ENCODE assay signal across 9 cellular contexts in the genomic region with DNA sequence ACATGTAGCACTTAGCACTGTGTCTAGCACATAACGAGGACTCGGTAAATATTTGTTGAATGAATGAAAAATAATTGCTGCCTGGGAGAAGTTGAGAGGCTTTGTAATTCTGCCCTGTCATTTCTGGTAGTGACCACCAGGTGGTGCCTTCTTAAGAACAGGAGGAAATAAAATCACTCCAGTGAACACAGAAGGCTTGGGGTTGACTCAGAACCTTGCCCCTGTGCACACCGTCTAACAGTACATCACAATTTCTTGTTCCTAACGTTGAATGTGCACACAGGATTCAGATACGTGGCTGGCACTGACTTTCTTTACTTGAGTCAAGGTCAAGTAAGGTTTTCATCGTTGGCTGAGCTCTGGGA.
DNase-seq lines count a peak whose midpoint lies in the region; ATAC-seq and TF ChIP-seq lines count a peak whose summit lies in the region.
"Had no signal": no experiment of that assay in that cellular context is flagged by ENCODE, and none has a peak within 500 bp of the region (broad histone marks: within the 10 kb centered on the region; RNA-seq: fewer than 3 reads in every experiment).

No MANE protein-coding gene starts in this region.

- peaks cover 4% of the 10 kb centered on the region for H3K4me1 Mint-ChIP-seq in type B pancreatic cell (ENCODE audit: unreplicated experiment)

- H3K9me3 Mint-ChIP-seq in type B pancreatic cell, result no peaks in the 10 kb centered on the region

- intact Hi-C loops in body of pancreas (cut with DNase I), result loop anchor here (5.0 kb wide), 1 partner anchor 268 kb away; no protein-coding TSS in a partner anchor

- no peak overlapping the region for H3K4me3 Mint-ChIP-seq in type B pancreatic cell

- peak; percentile 12 for DNase-seq in COR-L47 (lab: John Stamatoyannopoulos, UW)
- peak; percentile 64 for DNase-seq in HT1080 (ENCODE audit: low read depth)
- peak; percentile 40 to 51 (median 42) for DNase-seq in body of pancreas
- peak; percentile 30 for DNase-seq in medulla oblongata (ENCODE audit: extremely low spot score)
- DNase-seq in type B pancreatic cell (ENCODE audit: extremely low spot score, unreplicated experiment), result no peak

- ATAC-seq in SK-N-SH treated with all-trans-retinoic acid at 6 μM for 48 hours (peak; percentile 51; the same call in 2 of the 3 replicates), body of pancreas (peak; percentile 62), HG03342 (IDR thresholded peaks at IDR 0.05; ENCODE audit: unreplicated experiment) (no peak), HG02678 (IDR thresholded peaks at IDR 0.05; ENCODE audit: unreplicated experiment) (no peak)

- TF ChIP-seq CTCF in body of pancreas (IDR thresholded peaks at IDR 0.05) (peak; percentile 26 to 64 (median 55)), type B pancreatic cell (conservative IDR thresholded peaks at IDR 0.05) (peak; percentile 79)

- no peaks in the 10 kb centered on the region for H3K36me3 ChIP-seq in body of pancreas (replicated peaks in 1 of 2; ENCODE audit: insufficient read depth in 1 of 2, low read depth in 2 of 2)
- H3K36me3 ChIP-seq: neutrophil had no signal

- no peak overlapping the region for H3K4me3 ChIP-seq in body of pancreas

- peak overlapping the region; percentile 31 for H3K27ac Mint-ChIP-seq in type B pancreatic cell

- H3K4me1 ChIP-seq in body of pancreas, result no peaks in the 10 kb centered on the region

- no peaks in the 10 kb centered on the region for H3K27me3 ChIP-seq in body of pancreas
- H3K27me3 ChIP-seq: neutrophil had no signal

- no peak for TF ChIP-seq POLR2A in body of pancreas (IDR thresholded peaks at IDR 0.05)

- 6 to 15% methylated on average over 6 of the region's 6 CpGs for WGBS in body of pancreas, 2 donors

- H3K9me3 ChIP-seq in body of pancreas, result no peaks in the 10 kb centered on the region
- H3K9me3 ChIP-seq: neutrophil had no signal

- no peaks in the 10 kb centered on the region for H3K36me3 Mint-ChIP-seq in type B pancreatic cell

- no peak overlapping the region for H3K27ac ChIP-seq in body of pancreas
- H3K27ac ChIP-seq: neutrophil had no signal

- H3K27me3 Mint-ChIP-seq in type B pancreatic cell, result peaks cover 18% of the 10 kb centered on the region

TF ChIP-seq in SK-N-SH treated with all-trans-retinoic acid at 6 μM for 48 hours, 23 proteins besides CTCF, POLR2A, EP300 and RAD21:
- no peak for TF ChIP-seq TCF4 (CRISPR knock-in tag; IDR thresholded peaks at IDR 0.05; ENCODE audit: borderline replicate concordance)
- TF ChIP-seq PPARA (CRISPR knock-in tag; IDR thresholded peaks at IDR 0.05; ENCODE audit: borderline replicate concordance), result no peak
- no peak for TF ChIP-seq CSRNP3 (CRISPR knock-in tag; IDR thresholded peaks at IDR 0.05)
- no peak for TF ChIP-seq ESRRG (CRISPR knock-in tag; IDR thresholded peaks at IDR 0.05)
- TF ChIP-seq RARB (CRISPR knock-in tag; IDR thresholded peaks at IDR 0.05), result no peak
- TF ChIP-seq SNAI2 (CRISPR knock-in tag; IDR thresholded peaks at IDR 0.05), result no peak
- TF ChIP-seq CSDC2 (CRISPR knock-in tag; IDR thresholded peaks at IDR 0.05), result no peak
- no peak for TF ChIP-seq ZNF70 (CRISPR knock-in tag; IDR thresholded peaks at IDR 0.05)
- no peak for TF ChIP-seq ZFP3 (CRISPR knock-in tag; IDR thresholded peaks at IDR 0.05)
- TF ChIP-seq, protein P1, sequence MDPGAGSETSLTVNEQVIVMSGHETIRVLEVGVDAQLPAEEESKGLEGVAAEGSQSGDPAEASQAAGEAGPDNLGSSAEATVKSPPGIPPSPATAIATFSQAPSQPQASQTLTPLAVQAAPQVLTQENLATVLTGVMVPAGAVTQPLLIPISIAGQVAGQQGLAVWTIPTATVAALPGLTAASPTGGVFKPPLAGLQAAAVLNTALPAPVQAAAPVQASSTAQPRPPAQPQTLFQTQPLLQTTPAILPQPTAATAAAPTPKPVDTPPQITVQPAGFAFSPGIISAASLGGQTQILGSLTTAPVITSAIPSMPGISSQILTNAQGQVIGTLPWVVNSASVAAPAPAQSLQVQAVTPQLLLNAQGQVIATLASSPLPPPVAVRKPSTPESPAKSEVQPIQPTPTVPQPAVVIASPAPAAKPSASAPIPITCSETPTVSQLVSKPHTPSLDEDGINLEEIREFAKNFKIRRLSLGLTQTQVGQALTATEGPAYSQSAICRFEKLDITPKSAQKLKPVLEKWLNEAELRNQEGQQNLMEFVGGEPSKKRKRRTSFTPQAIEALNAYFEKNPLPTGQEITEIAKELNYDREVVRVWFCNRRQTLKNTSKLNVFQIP (CRISPR knock-in tag; IDR thresholded peaks at IDR 0.05; ENCODE audit: borderline replicate concordance, low read depth), result no peak
- TF ChIP-seq OSR1 (CRISPR knock-in tag; IDR thresholded peaks at IDR 0.05), result no peak
- TF ChIP-seq PATZ1 (CRISPR knock-in tag; IDR thresholded peaks at IDR 0.05; ENCODE audit: borderline replicate concordance), result no peak
- TF ChIP-seq ISL1 (CRISPR knock-in tag; IDR thresholded peaks at IDR 0.05), result no peak
- no peak for TF ChIP-seq ZNF565 (CRISPR knock-in tag; conservative IDR thresholded peaks at IDR 0.05; ENCODE audit: low read depth)
- no peak for TF ChIP-seq TOX (CRISPR knock-in tag; IDR thresholded peaks at IDR 0.05; ENCODE audit: borderline replicate concordance)
- TF ChIP-seq, protein P2, sequence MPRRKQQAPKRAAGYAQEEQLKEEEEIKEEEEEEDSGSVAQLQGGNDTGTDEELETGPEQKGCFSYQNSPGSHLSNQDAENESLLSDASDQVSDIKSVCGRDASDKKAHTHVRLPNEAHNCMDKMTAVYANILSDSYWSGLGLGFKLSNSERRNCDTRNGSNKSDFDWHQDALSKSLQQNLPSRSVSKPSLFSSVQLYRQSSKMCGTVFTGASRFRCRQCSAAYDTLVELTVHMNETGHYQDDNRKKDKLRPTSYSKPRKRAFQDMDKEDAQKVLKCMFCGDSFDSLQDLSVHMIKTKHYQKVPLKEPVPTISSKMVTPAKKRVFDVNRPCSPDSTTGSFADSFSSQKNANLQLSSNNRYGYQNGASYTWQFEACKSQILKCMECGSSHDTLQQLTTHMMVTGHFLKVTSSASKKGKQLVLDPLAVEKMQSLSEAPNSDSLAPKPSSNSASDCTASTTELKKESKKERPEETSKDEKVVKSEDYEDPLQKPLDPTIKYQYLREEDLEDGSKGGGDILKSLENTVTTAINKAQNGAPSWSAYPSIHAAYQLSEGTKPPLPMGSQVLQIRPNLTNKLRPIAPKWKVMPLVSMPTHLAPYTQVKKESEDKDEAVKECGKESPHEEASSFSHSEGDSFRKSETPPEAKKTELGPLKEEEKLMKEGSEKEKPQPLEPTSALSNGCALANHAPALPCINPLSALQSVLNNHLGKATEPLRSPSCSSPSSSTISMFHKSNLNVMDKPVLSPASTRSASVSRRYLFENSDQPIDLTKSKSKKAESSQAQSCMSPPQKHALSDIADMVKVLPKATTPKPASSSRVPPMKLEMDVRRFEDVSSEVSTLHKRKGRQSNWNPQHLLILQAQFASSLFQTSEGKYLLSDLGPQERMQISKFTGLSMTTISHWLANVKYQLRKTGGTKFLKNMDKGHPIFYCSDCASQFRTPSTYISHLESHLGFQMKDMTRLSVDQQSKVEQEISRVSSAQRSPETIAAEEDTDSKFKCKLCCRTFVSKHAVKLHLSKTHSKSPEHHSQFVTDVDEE (CRISPR knock-in tag; IDR thresholded peaks at IDR 0.05), result no peak
- no peak for TF ChIP-seq BACH2 (CRISPR knock-in tag; IDR thresholded peaks at IDR 0.05; ENCODE audit: borderline replicate concordance)

Comparison
In these comparisons a context has a peak if more than half of its experiments do, and no peak if none do; other contexts are left out.
1. ATAC-seq: peak in SK-N-SH treated with all-trans-retinoic acid at 6 μM for 48 hours (single experiment) and body of pancreas (single experiment); none in HG03342 (single experiment) and HG02678 (single experiment).